Comparison of ENCODE assay signal across 14 cellular contexts in the genomic region with DNA sequence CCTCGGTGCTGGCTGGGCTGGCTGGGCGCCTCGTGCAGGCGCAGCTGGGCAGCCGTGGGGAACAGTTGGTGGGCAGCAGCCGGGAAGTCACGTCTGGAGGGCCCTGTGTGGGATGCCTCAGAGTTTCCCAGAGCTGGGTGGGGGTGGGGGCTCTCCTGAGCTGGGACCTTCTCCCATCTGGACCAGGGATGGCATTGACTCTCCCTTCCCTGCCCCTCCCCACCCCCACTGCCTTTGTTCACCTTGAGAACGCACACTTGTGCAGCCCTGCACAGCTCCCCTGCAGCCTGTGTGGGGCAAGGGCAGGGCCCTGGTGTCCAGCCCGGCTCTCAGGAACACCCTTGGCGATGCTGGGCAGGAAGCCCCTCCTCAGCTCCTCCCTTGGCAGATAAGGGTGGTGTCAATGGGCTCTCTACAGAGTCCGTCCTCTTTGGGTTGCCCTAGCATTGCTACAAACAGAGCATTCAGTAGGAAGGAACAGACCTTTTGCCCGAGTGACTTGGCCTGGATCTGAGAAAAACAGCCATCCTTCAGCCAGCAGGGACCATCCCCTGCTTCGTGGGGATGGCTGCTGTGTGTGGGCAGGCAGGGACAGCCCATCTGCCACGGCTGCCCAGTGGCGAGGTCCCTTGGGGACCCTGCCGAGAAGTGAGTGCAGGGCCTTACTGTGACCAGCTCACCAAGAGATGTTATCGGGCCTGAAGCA. TPM values are rescaled to one million over a fixed set of nuclear protein-coding genes. Genes with fewer than 3 reads are reported as not detected.
DNase-seq lines count a peak whose midpoint lies in the region; ATAC-seq lines count a peak whose summit lies in the region.
"Had no signal": no experiment of that assay in that cellular context is flagged by ENCODE, and none has a peak within 500 bp of the region (broad histone marks: within the 10 kb centered on the region; RNA-seq: fewer than 3 reads in every experiment).

No MANE protein-coding gene starts in this region.

- H3K27ac Mint-ChIP-seq in activated CD4-positive, alpha-beta T cell treated with anti-CD3 and anti-CD28 coated beads, Interleukin-2, amount 10 ng/mL, durations not matched to agents 7 days and 5 days, result no peak overlapping the region
- H3K27ac Mint-ChIP-seq in effector memory CD8-positive, alpha-beta T cell, result no peak overlapping the region
- H3K27ac Mint-ChIP-seq: activated naive CD4-positive, alpha-beta T cell treated with anti-CD3 and anti-CD28 coated beads for 36 hours had no signal

- H3K27me3 Mint-ChIP-seq in activated CD4-positive, alpha-beta T cell treated with anti-CD3 and anti-CD28 coated beads, Interleukin-2, amount 10 ng/mL, durations not matched to agents 7 days and 5 days, result peaks cover 8% of the 10 kb centered on the region
- peaks cover 0 to 15% of the 10 kb centered on the region in 2 donors for H3K27me3 Mint-ChIP-seq in effector memory CD8-positive, alpha-beta T cell

- CTCF ChIA-PET in activated CD4-positive, alpha-beta T cell treated with anti-CD3 and anti-CD28 coated beads, Interleukin-2, amount 10 ng/mL, durations not matched to agents 7 days and 5 days (lab: Charles Lee), result no interaction called here

- no peaks in the 10 kb centered on the region for H3K36me3 Mint-ChIP-seq in activated CD4-positive, alpha-beta T cell treated with anti-CD3 and anti-CD28 coated beads, Interleukin-2, amount 10 ng/mL, durations not matched to agents 7 days and 5 days (ENCODE audit: low read depth)
- H3K36me3 Mint-ChIP-seq in effector memory CD8-positive, alpha-beta T cell (ENCODE audit: insufficient read depth), result peaks cover 5% of the 10 kb centered on the region

- ATAC-seq in left cardiac atrium (peak; percentile 32 to 64), GM19397 (IDR thresholded peaks at IDR 0.05; ENCODE audit: unreplicated experiment) (no peak)
- ATAC-seq in effector memory CD8-positive, alpha-beta T cell (replicated peaks), result no peak
- ATAC-seq: K562 had no signal

- POLR2A ChIA-PET in activated CD4-positive, alpha-beta T cell treated with anti-CD3 and anti-CD28 coated beads, Interleukin-2, amount 10 ng/mL, durations not matched to agents 7 days and 5 days (lab: Charles Lee), result no interaction called here

- no peak overlapping the region for H3K4me3 Mint-ChIP-seq in activated CD4-positive, alpha-beta T cell treated with anti-CD3 and anti-CD28 coated beads, Interleukin-2, amount 10 ng/mL, durations not matched to agents 7 days and 5 days
- H3K4me3 Mint-ChIP-seq in effector memory CD8-positive, alpha-beta T cell, result no peak overlapping the region
- H3K4me3 Mint-ChIP-seq: activated naive CD4-positive, alpha-beta T cell treated with anti-CD3 and anti-CD28 coated beads for 36 hours had no signal

- no peaks in the 10 kb centered on the region for H3K9me3 Mint-ChIP-seq in activated CD4-positive, alpha-beta T cell treated with anti-CD3 and anti-CD28 coated beads, Interleukin-2, amount 10 ng/mL, durations not matched to agents 7 days and 5 days
- no peaks in the 10 kb centered on the region for H3K9me3 Mint-ChIP-seq in effector memory CD8-positive, alpha-beta T cell
- H3K9me3 Mint-ChIP-seq: activated naive CD4-positive, alpha-beta T cell treated with anti-CD3 and anti-CD28 coated beads for 36 hours had no signal

- H3K4me1 Mint-ChIP-seq in activated CD4-positive, alpha-beta T cell treated with anti-CD3 and anti-CD28 coated beads, Interleukin-2, amount 10 ng/mL, durations not matched to agents 7 days and 5 days, result peaks cover 29% of the 10 kb centered on the region
- peaks cover 13 to 14% of the 10 kb centered on the region in 2 donors for H3K4me1 Mint-ChIP-seq in effector memory CD8-positive, alpha-beta T cell (ENCODE audit: low read depth in 2 of 2)

- peak; percentile 3 for DNase-seq in activated CD4-positive, alpha-beta T cell treated with anti-CD3 and anti-CD28 coated beads, Interleukin-2, amount 10 ng/mL, durations not matched to agents 7 days and 5 days
- no peak for DNase-seq in activated CD4-positive, alpha-beta T cell treated with anti-CD3 and anti-CD28 coated beads for 4 hours
- DNase-seq in NCI-H524 treated with DMSO at 0.1 percent for 48 hours (lab: John Stamatoyannopoulos, UW) (peak; percentile 89), left cardiac atrium (no peak)
- peak; percentile 20 for DNase-seq in stimulated activated CD8-positive, alpha-beta memory T cell treated with anti-CD3 and anti-CD28 coated beads, Interleukin-4, amount 100 ng/mL, for 48 hours
- DNase-seq in activated naive CD4-positive, alpha-beta T cell treated with Interleukin-2 at 50 U/mL for 16 hours, result no peak
- DNase-seq in effector memory CD8-positive, alpha-beta T cell, result no peak
- DNase-seq: activated CD4-positive, CD25-positive, alpha-beta regulatory T cell; activated naive CD4-positive, alpha-beta T cell treated with anti-CD3 and anti-CD28 coated beads for 36 hours; cerebellar nuclear complex; kidney glomerular epithelial cell; SIG-M5 had no signal

- intact Hi-C loops in left cardiac atrium (cut with DNase I), result no loop called here

RNA-seq across cellular contexts. Expression of gene KLF13, which starts 25.5 kb away (rescaled TPM):
- total RNA-seq in activated CD4-positive, alpha-beta T cell treated with anti-CD3 and anti-CD28 coated beads, Interleukin-2, amount 10 ng/mL, durations not matched to agents 7 days and 5 days, result 100 to 1,000 TPM; 235 to 264 TPM
- total RNA-seq in left cardiac atrium, result 10 to 100 TPM; 34.5 to 69.9 TPM

Comparison
In these comparisons a context has a peak if more than half of its experiments do, and no peak if none do; other contexts are left out.
1. DNase-seq: peak in activated CD4-positive, alpha-beta T cell treated with anti-CD3 and anti-CD28 coated beads, Interleukin-2, amount 10 ng/mL, durations not matched to agents 7 days and 5 days (single experiment), NCI-H524 treated with DMSO at 0.1 percent for 48 hours (single experiment) and stimulated activated CD8-positive, alpha-beta memory T cell treated with anti-CD3 and anti-CD28 coated beads, Interleukin-4, amount 100 ng/mL, for 48 hours (single experiment); none in activated CD4-positive, alpha-beta T cell treated with anti-CD3 and anti-CD28 coated beads for 4 hours (0 of 2), left cardiac atrium (single experiment), activated naive CD4-positive, alpha-beta T cell treated with Interleukin-2 at 50 U/mL for 16 hours (single experiment) and effector memory CD8-positive, alpha-beta T cell (0 of 3).
2. ATAC-seq: peak in left cardiac atrium (2 of 2); none in effector memory CD8-positive, alpha-beta T cell (single experiment) and GM19397 (single experiment).